ENCODE assay signal across 15 cellular contexts in genomic region chr9:16864741-16865434, GRCh38. TPM values are rescaled to one million over a fixed set of nuclear protein-coding genes. Genes with fewer than 3 reads are reported as not detected.
DNase-seq lines count a peak whose midpoint lies in the region; ATAC-seq, FAIRE-seq and TF ChIP-seq lines count a peak whose summit lies in the region.
"Had no signal": no experiment of that assay in that cellular context is flagged by ENCODE, and none has a peak within 500 bp of the region (broad histone marks: within the 10 kb centered on the region; RNA-seq: fewer than 3 reads in every experiment).

No MANE protein-coding gene starts in this region.

- ATAC-seq in GM18517 (IDR thresholded peaks at IDR 0.05; ENCODE audit: unreplicated experiment) = no peak
- ATAC-seq: left ventricle myocardium superior had no signal

- H3K4me3 ChIP-seq in keratinocyte (ENCODE audit: control insufficient read depth in 2 of 3, extremely low read depth in 1 of 3, insufficient read depth in 2 of 3, low read depth in 1 of 3, low read length in 3 of 3) (no peak overlapping the region), stomach (no peak overlapping the region)

- peak overlapping the region in 3 of 5 experiments; percentile 46 to 75 (median 54) for H3K27ac Mint-ChIP-seq in brain
- H3K27ac Mint-ChIP-seq: activated CD4-positive, alpha-beta memory T cell treated with anti-CD3 and anti-CD28 coated beads for 36 hours; activated naive CD4-positive, alpha-beta T cell treated with anti-CD3 and anti-CD28 coated beads for 36 hours; CD8-positive, alpha-beta memory T cell; stimulated activated naive CD8-positive, alpha-beta T cell treated with anti-CD3 and anti-CD28 coated beads, Interleukin-15, Interleukin-2, amounts not matched to agents 100 ng/mL and 50 ng/mL, for 24 hours had no signal

- H3K27ac ChIP-seq in keratinocyte (ENCODE audit: control insufficient read depth, insufficient read depth, low read length) (no peak overlapping the region), stomach (peak overlapping the region in 3 of 5 donors; percentile 55 to 92 (median 90))

- TF ChIP-seq CTCF in brain (conservative IDR thresholded peaks at IDR 0.05) (no peak), keratinocyte (optimal IDR thresholded peaks at IDR 0.05 in 1 of 3, IDR thresholded peaks at IDR 0.05 in 1 of 3, conservative IDR thresholded peaks at IDR 0.05 in 1 of 3; ENCODE audit: extremely low read depth in 1 of 3, insufficient read depth in 2 of 3, low read length in 3 of 3) (no peak), stomach (IDR thresholded peaks at IDR 0.05) (no peak)

- H3K79me2 ChIP-seq in keratinocyte (ENCODE audit: control insufficient read depth, insufficient read depth, low read length) = no peaks in the 10 kb centered on the region

- H3K4me2 ChIP-seq in keratinocyte (ENCODE audit: control insufficient read depth, extremely low read depth, insufficient read depth, low read depth, low read length) = peak overlapping the region; percentile 45

- TF ChIP-seq EP300 in stomach (IDR thresholded peaks at IDR 0.05) = no peak

- H3K4me1 ChIP-seq in keratinocyte (ENCODE audit: control insufficient read depth, extremely low read depth, insufficient read depth, low read length) = peaks cover 21% of the 10 kb centered on the region
- H3K4me1 ChIP-seq in stomach = peaks cover under 1 to 17% (median 9%) of the 10 kb centered on the region in 4 donors

- peaks cover 48% of the 10 kb centered on the region for H3K4me1 Mint-ChIP-seq in brain

- H3K9ac ChIP-seq in keratinocyte (ENCODE audit: control insufficient read depth, extremely low read depth, insufficient read depth, low read length) = no peak overlapping the region

- H3K36me3 ChIP-seq in keratinocyte (ENCODE audit: control insufficient read depth in 2 of 2, extremely low read depth in 1 of 2, insufficient read depth in 2 of 2, low read length in 2 of 2) (no peaks in the 10 kb centered on the region), stomach (no peaks in the 10 kb centered on the region)

- DNase-seq in HT1080 (ENCODE audit: low read depth) = peak; percentile 54
- no peak for DNase-seq in keratinocyte (ENCODE audit: low read depth, low spot score)
- DNase-seq in stomach = no peak
- no peak for DNase-seq in iPS-NIHi7 (ENCODE audit: extremely low spot score)
- no peak for DNase-seq in NCI-H82 (lab: John Stamatoyannopoulos, UW)
- no peak for DNase-seq in frontal cortex (ENCODE audit: low spot score in 2 of 2)
- DNase-seq: activated CD4-positive, alpha-beta memory T cell treated with anti-CD3 and anti-CD28 coated beads for 36 hours; activated naive CD4-positive, alpha-beta T cell treated with anti-CD3 and anti-CD28 coated beads for 36 hours; CD8-positive, alpha-beta memory T cell; Kasumi-1; left ventricle myocardium superior; T-helper 2 cell had no signal

- H3K27me3 Mint-ChIP-seq in brain = peaks cover 61% of the 10 kb centered on the region

- peak; percentile 23 for FAIRE-seq in keratinocyte (lab: Jason Lieb, UNC)
- no peak for FAIRE-seq in frontal cortex (lab: Jason Lieb, UNC)

- dilution Hi-C loops in keratinocyte (cut with MboI; ENCODE audit: extremely low pct_ligation_motif_present, low sequenced_read_pairs) = no loop called here

- no peaks in the 10 kb centered on the region for H3K27me3 ChIP-seq in keratinocyte (ENCODE audit: control insufficient read depth, extremely low read depth, insufficient read depth, low read length)
- H3K27me3 ChIP-seq in stomach = peaks cover 0 to 18% (median under 1%) of the 10 kb centered on the region in 3 donors

- H3K36me3 Mint-ChIP-seq in brain = no peaks in the 10 kb centered on the region
- H3K36me3 Mint-ChIP-seq: activated CD4-positive, alpha-beta memory T cell treated with anti-CD3 and anti-CD28 coated beads for 36 hours; CD8-positive, alpha-beta memory T cell had no signal

- no peak for TF ChIP-seq POLR2A in stomach (IDR thresholded peaks at IDR 0.05)

- no peaks in the 10 kb centered on the region for H3K9me1 ChIP-seq in keratinocyte (ENCODE audit: control insufficient read depth, extremely low read depth, insufficient read depth, low read length)

- WGBS in stomach, 5 donors = 64 to 78% (median 69%) methylated on average over 7 of the region's 7 CpGs

- H3K4me3 Mint-ChIP-seq in brain = peak overlapping the region in 4 of 5 experiments; percentile 3 to 65 (median 47)
- H3K4me3 Mint-ChIP-seq: activated CD4-positive, alpha-beta memory T cell treated with anti-CD3 and anti-CD28 coated beads for 36 hours; activated naive CD4-positive, alpha-beta T cell treated with anti-CD3 and anti-CD28 coated beads for 36 hours; CD8-positive, alpha-beta memory T cell; stimulated activated naive CD8-positive, alpha-beta T cell treated with anti-CD3 and anti-CD28 coated beads, Interleukin-15, Interleukin-2, amounts not matched to agents 100 ng/mL and 50 ng/mL, for 24 hours had no signal

- H3K9me3 Mint-ChIP-seq in brain = peaks cover 0 to 9% (median 0%) of the 10 kb centered on the region in 5 experiments
- H3K9me3 Mint-ChIP-seq: activated CD4-positive, alpha-beta memory T cell treated with anti-CD3 and anti-CD28 coated beads for 36 hours; stimulated activated naive CD8-positive, alpha-beta T cell treated with anti-CD3 and anti-CD28 coated beads, Interleukin-15, Interleukin-2, amounts not matched to agents 100 ng/mL and 50 ng/mL, for 24 hours had no signal

- H3K9me3 ChIP-seq in keratinocyte (ENCODE audit: control insufficient read depth, low read depth, low read length) = no peaks in the 10 kb centered on the region
- H3K9me3 ChIP-seq in stomach = no peaks in the 10 kb centered on the region

- no peaks in the 10 kb centered on the region for H4K20me1 ChIP-seq in keratinocyte (ENCODE audit: control insufficient read depth, extremely low read depth, insufficient read depth, low read length)

- intact Hi-C loops in stomach (cut with DNase I; ENCODE audit: low total_unique reads) = no loop called here

- peak overlapping the region; percentile 36 for H2AFZ ChIP-seq in keratinocyte (ENCODE audit: control insufficient read depth, low read length)

RNA-seq across cellular contexts. Expression of gene BNC2, which starts 5.6 kb away (rescaled TPM):
- total RNA-seq in HT1080 (2014; rRNA removed; shearing (Covaris generic)) = 7.4 and 13.5 TPM in 2 replicates
- 7.5 and 9.3 TPM in 2 replicates for polyA plus RNA-seq in HT1080 (2015; cell fraction: cytosol; rRNA removed)
- polyA plus RNA-seq in HT1080 (2015; cell fraction: nucleus; rRNA removed) = 12.6 and 18.3 TPM in 2 replicates
- polyA plus RNA-seq in brain (ENCODE audit: insufficient read depth, low read depth, low replicate concordance) = 0.41 TPM
- 1.1 to 2.2 TPM (median 1.1 TPM) in 3 replicates for polyA plus RNA-seq in keratinocyte
- polyA plus RNA-seq in keratinocyte (2011; ENCODE audit: low read depth) = 1.4 TPM
- 0.44 and 0.68 TPM in 2 replicates for polyA plus RNA-seq in keratinocyte (2011; cell fraction: cytosol; rRNA removed)
- 1.3 and 1.9 TPM in 2 replicates for polyA plus RNA-seq in keratinocyte (2011; cell fraction: nucleus; rRNA removed)
- 0.21 and 0.88 TPM in 2 replicates for polyA plus RNA-seq in keratinocyte (2012; ENCODE audit: low replicate concordance)
- polyA minus RNA-seq in keratinocyte = 3.0 to 6.3 TPM (median 4.7 TPM) in 3 replicates
- 0.96 TPM for polyA minus RNA-seq in keratinocyte (2011; cell fraction: cytosol; rRNA and poly(A)+ RNA removed)
- polyA minus RNA-seq in keratinocyte (2011; cell fraction: nucleus; rRNA and poly(A)+ RNA removed) = 1.6 and 5.6 TPM in 2 replicates
- total RNA-seq in stomach = 10 to 100 TPM in 4 of 5 donors, 1 to 10 TPM in 1; 4.8 to 60.7 (median 37.8) TPM
- 1 to 10 TPM; 1.1 to 1.6 (median 1.3) TPM for polyA plus RNA-seq in stomach
- total RNA-seq in frontal cortex = 1.6 TPM
- total RNA-seq: activated CD4-positive, alpha-beta memory T cell treated with anti-CD3 and anti-CD28 coated beads for 36 hours; activated naive CD4-positive, alpha-beta T cell treated with anti-CD3 and anti-CD28 coated beads for 36 hours had no signal
- polyA plus RNA-seq: CD8-positive, alpha-beta memory T cell had no signal
